15 cellular contexts compared by ENCODE assay signal in genomic region chr1:182476625-182477024, GRCh38. TPM values are rescaled to one million over a fixed set of nuclear protein-coding genes. Genes with fewer than 3 reads are reported as not detected.
DNase-seq lines count a peak whose midpoint lies in the region; ATAC-seq lines count a peak whose summit lies in the region.
"Had no signal": no experiment of that assay in that cellular context is flagged by ENCODE, and none has a peak within 500 bp of the region (broad histone marks: within the 10 kb centered on the region; RNA-seq: fewer than 3 reads in every experiment).

No MANE protein-coding gene starts in this region.

- H3K4me3 Mint-ChIP-seq in stimulated activated naive CD8-positive, alpha-beta T cell treated with anti-CD3 and anti-CD28 coated beads, Interleukin-15, amount 100 ng/mL, for 72 hours = no peak overlapping the region
- H3K4me3 Mint-ChIP-seq: CD8-positive, alpha-beta memory T cell had no signal

- H3K4me2 ChIP-seq in BLaER1 treated with 17β-estradiol and CSF1 and Interleukin-3, amounts not matched to agents 10 nM and 100 nM = peak overlapping the region in 8 of 11 experiments; percentile 3 to 61 (median 49); a peak in 10 of 22 replicates
- H3K4me2 ChIP-seq: A549 had no signal

- no peaks in the 10 kb centered on the region for H4K20me1 ChIP-seq in BLaER1 treated with 17β-estradiol and CSF1 and Interleukin-3, amounts not matched to agents 10 nM and 100 nM

- peaks cover 10 to 17% of the 10 kb centered on the region in 2 donors for H3K9me3 Mint-ChIP-seq in stimulated activated naive CD8-positive, alpha-beta T cell treated with anti-CD3 and anti-CD28 coated beads, Interleukin-15, amount 100 ng/mL, for 72 hours

- peaks cover 52 to 80% (median 75%) of the 10 kb centered on the region in 11 experiments for H3K9me3 ChIP-seq in BLaER1 treated with 17β-estradiol and CSF1 and Interleukin-3, amounts not matched to agents 10 nM and 100 nM (replicated peaks in 1 of 11)
- H3K9me3 ChIP-seq in right cardiac atrium (ENCODE audit: control insufficient read depth, low read length) = peaks cover 4% of the 10 kb centered on the region
- H3K9me3 ChIP-seq: A549, BE2C had no signal

- peak overlapping the region in 5 of 11 experiments; percentile 2 to 71 (median 59); a peak in 7 of 22 replicates for H3K27ac ChIP-seq in BLaER1 treated with 17β-estradiol and CSF1 and Interleukin-3, amounts not matched to agents 10 nM and 100 nM
- H3K27ac ChIP-seq in right cardiac atrium (ENCODE audit: low read length) = no peak overlapping the region
- H3K27ac ChIP-seq: A549, GM23248, HL-60 had no signal

- peaks cover 10 to 48% (median 35%) of the 10 kb centered on the region in 10 experiments for H3K4me1 ChIP-seq in BLaER1 treated with 17β-estradiol and CSF1 and Interleukin-3, amounts not matched to agents 10 nM and 100 nM
- peaks cover 1% of the 10 kb centered on the region for H3K4me1 ChIP-seq in right cardiac atrium (ENCODE audit: control insufficient read depth, insufficient read depth, low read length)
- H3K4me1 ChIP-seq: A549, BE2C had no signal

- H3K27me3 ChIP-seq in BLaER1 treated with 17β-estradiol and CSF1 and Interleukin-3, amounts not matched to agents 10 nM and 100 nM = no peaks in the 10 kb centered on the region
- no peaks in the 10 kb centered on the region for H3K27me3 ChIP-seq in right cardiac atrium (ENCODE audit: control insufficient read depth, insufficient read depth)

- no peak overlapping the region for H3K4me3 ChIP-seq in BLaER1 treated with 17β-estradiol and CSF1 and Interleukin-3, amounts not matched to agents 10 nM and 100 nM
- H3K4me3 ChIP-seq in right cardiac atrium (ENCODE audit: low read length) = no peak overlapping the region
- H3K4me3 ChIP-seq: A549, GM23248 had no signal

- peaks cover 22% of the 10 kb centered on the region for H3K27me3 Mint-ChIP-seq in stimulated activated naive CD8-positive, alpha-beta T cell treated with anti-CD3 and anti-CD28 coated beads, Interleukin-15, amount 100 ng/mL, for 72 hours

- peak; percentile 11 for DNase-seq in NCI-H69 (lab: John Stamatoyannopoulos, UW)
- peak in 25 of 42 donors; percentile 7 to 57 (median 24) for DNase-seq in head of caudate nucleus
- DNase-seq in right cardiac atrium = peak in 2 of 3 donors; percentile 73 to 74
- DNase-seq in stimulated activated naive CD8-positive, alpha-beta T cell treated with anti-CD3 and anti-CD28 coated beads, Interleukin-15, amount 100 ng/mL, for 72 hours = no peak
- DNase-seq: BE2C; CD8-positive, alpha-beta memory T cell; DMS 273 treated with DMSO at 0.1 percent for 48 hours; GM23248 had no signal

- H3K27ac Mint-ChIP-seq in stimulated activated naive CD8-positive, alpha-beta T cell treated with anti-CD3 and anti-CD28 coated beads, Interleukin-15, amount 100 ng/mL, for 72 hours = no peak overlapping the region

- intact Hi-C loops in head of caudate nucleus (cut with DNase I) = no loop called here
- intact Hi-C loops in right cardiac atrium (cut with DNase I) = no loop called here

- no peaks in the 10 kb centered on the region for H3K4me1 Mint-ChIP-seq in stimulated activated naive CD8-positive, alpha-beta T cell treated with anti-CD3 and anti-CD28 coated beads, Interleukin-15, amount 100 ng/mL, for 72 hours
- H3K4me1 Mint-ChIP-seq: CD8-positive, alpha-beta memory T cell had no signal

- 69% methylated on average over 2 of the region's 2 CpGs for WGBS in right cardiac atrium

- ATAC-seq in right cardiac atrium = peak in 1 of 2 donors; percentile 61
- ATAC-seq in stimulated activated naive CD8-positive, alpha-beta T cell treated with anti-CD3 and anti-CD28 coated beads, Interleukin-15, amount 100 ng/mL, for 72 hours = no peak
- ATAC-seq in GM18909 (IDR thresholded peaks at IDR 0.05; ENCODE audit: poor library complexity, unreplicated experiment) = no peak
- ATAC-seq: A549, HCT116 had no signal

- H3K9ac ChIP-seq in BLaER1 treated with 17β-estradiol and CSF1 and Interleukin-3, amounts not matched to agents 10 nM and 100 nM = no peak overlapping the region
- H3K9ac ChIP-seq: GM23248 had no signal

- H3K36me3 ChIP-seq in BLaER1 treated with 17β-estradiol and CSF1 and Interleukin-3, amounts not matched to agents 10 nM and 100 nM = peaks cover 0 to 3% (median 0%) of the 10 kb centered on the region in 11 experiments; a peak in 2 of 22 replicates
- H3K36me3 ChIP-seq: BE2C had no signal

RNA-seq across cellular contexts. Expression of gene RGSL1, which starts 26.7 kb away (rescaled TPM):
- not detected for total RNA-seq in right cardiac atrium
- polyA plus RNA-seq in right cardiac atrium = not detected
- total RNA-seq: CD8-positive, alpha-beta memory T cell; Daoy; GM23248 had no signal
- polyA plus RNA-seq: A549; AG04450; CD8-positive, alpha-beta memory T cell; GM23248 had no signal

Comparison
In these comparisons a context has a peak if more than half of its experiments do, and no peak if none do; other contexts are left out.
1. DNase-seq: peak in NCI-H69 (single experiment), head of caudate nucleus (25 of 42) and right cardiac atrium (2 of 3); none in stimulated activated naive CD8-positive, alpha-beta T cell treated with anti-CD3 and anti-CD28 coated beads, Interleukin-15, amount 100 ng/mL, for 72 hours (0 of 2).